In genomic region chr6:139523986-139524385, GRCh38 we compare ENCODE assay signal across 8 cellular contexts.
"Had no signal": no experiment of that assay in that cellular context is flagged by ENCODE, and none has a peak within 500 bp of the region (broad histone marks: within the 10 kb centered on the region; RNA-seq: fewer than 3 reads in every experiment).

No MANE protein-coding gene starts in this region.

- H3K4me3 Mint-ChIP-seq: HFFc6, IgD-negative memory B cell had no signal

- H3K27me3 Mint-ChIP-seq: IgD-negative memory B cell had no signal

- H3K4me3 ChIP-seq: GM23248, HAP-1 had no signal

- H3K9ac ChIP-seq: GM23248 had no signal

- H3K9me3 Mint-ChIP-seq: HFFc6 had no signal

- H3K27ac Mint-ChIP-seq: HFFc6, IgD-negative memory B cell had no signal

- DNase-seq: GM23248, GOT3, H7, HFFc6, KG1 had no signal

- H3K9me3 ChIP-seq: HAP-1 had no signal

- H3K36me3 Mint-ChIP-seq: IgD-negative memory B cell had no signal

- H3K36me3 ChIP-seq: HAP-1 had no signal

- H3K27ac ChIP-seq: GM23248, HL-60 had no signal

- H3K4me1 Mint-ChIP-seq: IgD-negative memory B cell had no signal
